11 cellular contexts compared by ENCODE assay signal in genomic region chr4:174669278-174669677, GRCh38.
A peak's percentile ranks its signal among the peaks of the same experiment; 100 is the strongest.
DNase-seq lines count a peak whose midpoint lies in the region; ATAC-seq, FAIRE-seq and TF ChIP-seq lines count a peak whose summit lies in the region.
"Had no signal": no experiment of that assay in that cellular context is flagged by ENCODE, and none has a peak within 500 bp of the region (broad histone marks: within the 10 kb centered on the region; RNA-seq: fewer than 3 reads in every experiment).

No MANE protein-coding gene starts in this region.

- POLR2A ChIA-PET in SK-N-SH (lab: Yijun Ruan, JAX), result no interaction called here

- ATAC-seq in GM21447 (IDR thresholded peaks at IDR 0.05; ENCODE audit: unreplicated experiment), result no peak
- ATAC-seq in HG03175 (IDR thresholded peaks at IDR 0.05; ENCODE audit: unreplicated experiment), result no peak
- ATAC-seq: T-cell had no signal

- no peak overlapping the region for H2BK120ac ChIP-seq in mesendoderm (ENCODE audit: low read depth, low read length)

- no peak overlapping the region for H3K4ac ChIP-seq in mesendoderm (ENCODE audit: low read depth, low read length)

- no peak for TF ChIP-seq EP300 in SK-N-SH (IDR thresholded peaks at IDR 0.05; ENCODE audit: borderline replicate concordance in 1 of 2, low read depth in 1 of 2, low read length in 1 of 2)

- no peak overlapping the region for H2AFZ ChIP-seq in SK-N-SH (ENCODE audit: low read depth)

- no peak for TF ChIP-seq RAD21 in SK-N-SH (IDR thresholded peaks at IDR 0.05; ENCODE audit: low read length)

- H3K4me3 ChIP-seq in SK-N-SH (ENCODE audit: low read depth in 2 of 2, low read length in 1 of 2) (no peak overlapping the region), fibroblast of the aortic adventitia (ENCODE audit: low read depth, low read length) (no peak overlapping the region), mesendoderm (ENCODE audit: low read length) (no peak overlapping the region)
- H3K4me3 ChIP-seq: suprapubic skin had no signal

- H3K79me2 ChIP-seq in SK-N-SH (ENCODE audit: insufficient read depth) (no peaks in the 10 kb centered on the region), mesendoderm (ENCODE audit: control insufficient read depth, insufficient read depth, low read length) (no peaks in the 10 kb centered on the region)

- H3K36me3 ChIP-seq in SK-N-SH (replicated peaks in 1 of 2; ENCODE audit: control insufficient read depth in 1 of 2, insufficient read depth in 2 of 2, low read length in 1 of 2) (no peaks in the 10 kb centered on the region), mesendoderm (ENCODE audit: control insufficient read depth, insufficient read depth, low read length) (no peaks in the 10 kb centered on the region)
- H3K36me3 ChIP-seq: suprapubic skin had no signal

- no peaks in the 10 kb centered on the region; the same call in 1 of the 2 replicates for H3K9me2 ChIP-seq in SK-N-SH

- H3K27ac ChIP-seq in SK-N-SH (ENCODE audit: low read depth in 2 of 2, low read length in 1 of 2) (no peak overlapping the region), mesendoderm (ENCODE audit: low read depth, low read length) (no peak overlapping the region)
- H3K27ac ChIP-seq: suprapubic skin had no signal

- H3K4me1 ChIP-seq in SK-N-SH (ENCODE audit: control insufficient read depth in 1 of 2, insufficient read depth in 2 of 2, low read depth in 1 of 2, low read length in 1 of 2) (no peaks in the 10 kb centered on the region), mesendoderm (ENCODE audit: control insufficient read depth, low read depth, low read length) (no peaks in the 10 kb centered on the region)

- no peak overlapping the region for H3K56ac ChIP-seq in mesendoderm (ENCODE audit: low read length)

- WGBS in SK-N-SH (ENCODE audit: low lambda C conversion rate), result 9% methylated on average over 3 of the region's 3 CpGs
- no CpG with 5 or more reads among the region's 3 CpGs for WGBS in mesendoderm (ENCODE audit: extremely low coverage, insufficient coverage, low lambda C conversion rate)

- no peaks in the 10 kb centered on the region; the same call in 1 of the 2 replicates for H3K27me3 ChIP-seq in SK-N-SH (ENCODE audit: insufficient read depth)
- H3K27me3 ChIP-seq in mesendoderm (ENCODE audit: insufficient read depth, low read length, poor library complexity), result no peaks in the 10 kb centered on the region
- H3K27me3 ChIP-seq: suprapubic skin had no signal

- H3K9ac ChIP-seq in SK-N-SH (no peak overlapping the region), mesendoderm (ENCODE audit: low read length) (no peak overlapping the region)

- H3K4me2 ChIP-seq in SK-N-SH (no peak overlapping the region), mesendoderm (ENCODE audit: low read length) (no peak overlapping the region)

- no peak overlapping the region for H2AK5ac ChIP-seq in mesendoderm (ENCODE audit: low read length)

- peak; percentile 4 for DNase-seq in H54 (ENCODE audit: insufficient read length, low spot score)
- no peak for DNase-seq in SK-N-SH
- DNase-seq in fibroblast of the aortic adventitia (ENCODE audit: low read depth), result peak; percentile 86
- peak; percentile 38 for DNase-seq in urothelium cell line (ENCODE audit: low spot score)
- DNase-seq in mesendoderm, result no peak
- DNase-seq: midbrain, NCI-H1694 treated with DMSO at 0.1 percent for 48 hours, T-cell had no signal

- H2BK5ac ChIP-seq in mesendoderm (ENCODE audit: low read length), result no peak overlapping the region

- no peak overlapping the region for H2BK15ac ChIP-seq in mesendoderm (replicated peaks; ENCODE audit: low read depth)

- H3K79me1 ChIP-seq in mesendoderm (ENCODE audit: low read length), result no peaks in the 10 kb centered on the region

- TF ChIP-seq CTCF in SK-N-SH (IDR thresholded peaks at IDR 0.05), result no peak
- TF ChIP-seq CTCF in fibroblast of the aortic adventitia (IDR thresholded peaks at IDR 0.05; ENCODE audit: insufficient read depth, low read length), result no peak

- CTCF ChIA-PET in SK-N-SH (lab: Yijun Ruan, JAX), result interaction anchor here (0.6 kb wide), 1 partner anchor 18 kb away, joined by 3 read pairs; no protein-coding TSS in a partner anchor

- H4K5ac ChIP-seq in mesendoderm (ENCODE audit: low read length), result no peak overlapping the region

- no peaks in the 10 kb centered on the region for H3K9me3 ChIP-seq in SK-N-SH
- H3K9me3 ChIP-seq: suprapubic skin had no signal

- no peak overlapping the region for H3K23ac ChIP-seq in mesendoderm (ENCODE audit: low read length)

- H3K18ac ChIP-seq in mesendoderm (ENCODE audit: low read length), result no peak overlapping the region

- H4K8ac ChIP-seq in mesendoderm (ENCODE audit: low read depth, low read length), result no peak overlapping the region

- H4K20me1 ChIP-seq in SK-N-SH (ENCODE audit: insufficient read depth), result no peaks in the 10 kb centered on the region

- no peak for TF ChIP-seq POLR2A in H54 (IDR thresholded peaks at IDR 0.05; ENCODE audit: low read depth, low read length)

- H3F3A ChIP-seq in SK-N-SH (replicated peaks; ENCODE audit: insufficient read depth), result no peaks in the 10 kb centered on the region

- FAIRE-seq in H54 (lab: Jason Lieb, UNC), result peak; percentile 92
- no peak for FAIRE-seq in urothelium cell line (lab: Jason Lieb, UNC)

TF ChIP-seq in SK-N-SH, 30 proteins besides CTCF, POLR2A, EP300 and RAD21 (continues in another document):
- TF ChIP-seq NFIC (IDR thresholded peaks at IDR 0.05; ENCODE audit: borderline replicate concordance) (no peak), YY1 (IDR thresholded peaks at IDR 0.05; ENCODE audit: low read depth) (no peak), GATA2 (CRISPR knock-in tag; IDR thresholded peaks at IDR 0.05) (no peak), RCOR1 (IDR thresholded peaks at IDR 0.05; ENCODE audit: low read length) (no peak), JUND (IDR thresholded peaks at IDR 0.05) (peak; percentile 22; the same call in 1 of the 2 replicates), GABPA (IDR thresholded peaks at IDR 0.05; ENCODE audit: low read depth) (no peak), FOSL2 (IDR thresholded peaks at IDR 0.05; ENCODE audit: borderline replicate concordance, low read depth) (peak; percentile 39; the same call in 1 of the 2 replicates), FOXJ3 (CRISPR knock-in tag; IDR thresholded peaks at IDR 0.05) (no peak), TEAD4 (IDR thresholded peaks at IDR 0.05; ENCODE audit: borderline replicate concordance, insufficient read depth) (no peak), USF2 (IDR thresholded peaks at IDR 0.05; ENCODE audit: borderline replicate concordance, low read depth, low read length) (no peak), TAF1 (IDR thresholded peaks at IDR 0.05; ENCODE audit: borderline replicate concordance, low read depth, low read length) (no peak), REST (IDR thresholded peaks at IDR 0.05; ENCODE audit: low read depth, low read length) (no peak), USF1 (IDR thresholded peaks at IDR 0.05; ENCODE audit: borderline replicate concordance, low read depth) (no peak), SIN3A (IDR thresholded peaks at IDR 0.05; ENCODE audit: borderline replicate concordance, low read depth, low read length) (no peak), PBX3 (IDR thresholded peaks at IDR 0.05) (peak; percentile 49; the same call in 1 of the 2 replicates), RXRA (IDR thresholded peaks at IDR 0.05; ENCODE audit: borderline replicate concordance, low read depth) (no peak)

Comparison
In these comparisons a context has a peak if more than half of its experiments do, and no peak if none do; other contexts are left out.
1. DNase-seq: peak in H54 (single experiment), fibroblast of the aortic adventitia (single experiment) and urothelium cell line (single experiment); none in SK-N-SH (single experiment) and mesendoderm (single experiment).